Comparison of ENCODE assay signal across 3 cellular contexts in genomic region chr19:22041151-22041550, GRCh38. TPM values are rescaled to one million over a fixed set of nuclear protein-coding genes. Genes with fewer than 3 reads are reported as not detected.
"Had no signal": no experiment of that assay in that cellular context is flagged by ENCODE, and none has a peak within 500 bp of the region (broad histone marks: within the 10 kb centered on the region; RNA-seq: fewer than 3 reads in every experiment).

No MANE protein-coding gene starts in this region.

RNA-seq across cellular contexts. Expression of gene ZNF257, which starts 11.1 kb away (rescaled TPM):
- total RNA-seq: H1, H7, H9 had no signal

RNA-seq across cellular contexts. Expression of gene ZNF208, which starts 30.4 kb away (rescaled TPM):
- total RNA-seq: H1, H7, H9 had no signal
